In the genomic region with DNA sequence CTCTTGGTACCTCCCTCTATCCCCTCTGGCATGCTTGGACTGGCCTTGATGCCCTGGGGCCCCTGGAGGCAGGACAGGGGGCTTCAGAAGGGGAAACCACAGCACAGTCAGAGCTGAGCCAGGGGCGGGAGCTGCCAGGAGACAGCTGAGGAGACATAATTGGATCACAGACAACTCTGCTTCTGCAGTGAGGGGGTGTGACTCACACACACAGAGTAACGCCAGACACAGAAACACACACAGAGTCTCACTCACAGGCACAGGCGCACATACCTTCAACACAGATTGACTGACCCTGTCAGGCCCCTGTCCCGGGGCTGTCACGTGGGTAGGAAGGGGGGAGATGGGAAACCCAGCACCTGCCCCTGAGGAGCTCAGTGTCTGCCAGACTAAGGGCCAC, we compare ENCODE assay signal across 9 cellular contexts. TPM values are rescaled to one million over a fixed set of nuclear protein-coding genes. Genes with fewer than 3 reads are reported as not detected.
DNase-seq lines count a peak whose midpoint lies in the region; ATAC-seq and TF ChIP-seq lines count a peak whose summit lies in the region.
"Had no signal": no experiment of that assay in that cellular context is flagged by ENCODE, and none has a peak within 500 bp of the region (broad histone marks: within the 10 kb centered on the region; RNA-seq: fewer than 3 reads in every experiment).

No MANE protein-coding gene starts in this region.

- H3K4me3 ChIP-seq in AG10803 (ENCODE audit: low read length) (no peak overlapping the region), endodermal cell (ENCODE audit: low read length) (no peak overlapping the region)

- ATAC-seq in stimulated activated naive B cell treated with anti-CD40 and anti-IgM and Interleukin-4, amounts not matched to agents 10 μg/mL and 1 μg/mL and 100 μg/mL, for 72 hours (replicated peaks): no peak
- no peak for ATAC-seq in GM18502 (IDR thresholded peaks at IDR 0.05; ENCODE audit: poor library complexity, unreplicated experiment)

- H3K27me3 Mint-ChIP-seq in endodermal cell (ENCODE audit: insufficient read depth) (no peaks in the 10 kb centered on the region), nephron (ENCODE audit: low read depth) (peaks cover 5% of the 10 kb centered on the region)
- H3K27me3 Mint-ChIP-seq in stimulated activated naive B cell treated with anti-CD40 and anti-IgM and Interleukin-4, amounts not matched to agents 10 μg/mL and 1 μg/mL and 100 μg/mL, for 72 hours: no peaks in the 10 kb centered on the region

- no peak overlapping the region for H3K9ac ChIP-seq in endodermal cell (ENCODE audit: extremely low read depth, low read length, poor library complexity, severe bottlenecking)

- H3K27me3 ChIP-seq in endodermal cell (ENCODE audit: control insufficient read depth, insufficient read depth, low read length, poor library complexity, severe bottlenecking): no peaks in the 10 kb centered on the region

- H3K36me3 ChIP-seq in endodermal cell (ENCODE audit: control insufficient read depth, insufficient read depth, low read length): no peaks in the 10 kb centered on the region

- no peak overlapping the region for H3K4me3 Mint-ChIP-seq in endodermal cell
- H3K4me3 Mint-ChIP-seq in nephron: peak overlapping the region in 2 of 3 experiments; percentile 4 to 59
- H3K4me3 Mint-ChIP-seq in stimulated activated naive B cell treated with anti-CD40 and anti-IgM and Interleukin-4, amounts not matched to agents 10 μg/mL and 1 μg/mL and 100 μg/mL, for 72 hours: no peak overlapping the region

- DNase-seq in AG10803 (ENCODE audit: low read depth) (peak; percentile 86), NCI-H2227 treated with DMSO at 0.1 percent for 48 hours (lab: John Stamatoyannopoulos, UW) (peak; percentile 38), endodermal cell (no peak), NK-92 (lab: John Stamatoyannopoulos, UW; ENCODE audit: unreplicated experiment) (no peak), 8988T (no peak)
- no peak for DNase-seq in stimulated activated naive B cell treated with anti-CD40 and anti-IgM and Interleukin-4, amounts not matched to agents 10 μg/mL and 1 μg/mL and 100 μg/mL, for 72 hours
- DNase-seq: GDM1 had no signal

- H3K36me3 Mint-ChIP-seq in endodermal cell (ENCODE audit: low read depth) (peaks cover 11% of the 10 kb centered on the region), nephron (ENCODE audit: low read depth) (no peaks in the 10 kb centered on the region)
- peaks cover 2 to 12% of the 10 kb centered on the region in 2 donors for H3K36me3 Mint-ChIP-seq in stimulated activated naive B cell treated with anti-CD40 and anti-IgM and Interleukin-4, amounts not matched to agents 10 μg/mL and 1 μg/mL and 100 μg/mL, for 72 hours

- no peaks in the 10 kb centered on the region for H3K9me3 ChIP-seq in endodermal cell (ENCODE audit: control insufficient read depth, low read length)

- peaks cover 2% of the 10 kb centered on the region for H3K4me1 Mint-ChIP-seq in endodermal cell
- H3K4me1 Mint-ChIP-seq in nephron: peaks cover 59% of the 10 kb centered on the region
- H3K4me1 Mint-ChIP-seq in stimulated activated naive B cell treated with anti-CD40 and anti-IgM and Interleukin-4, amounts not matched to agents 10 μg/mL and 1 μg/mL and 100 μg/mL, for 72 hours: peaks cover 10 to 12% of the 10 kb centered on the region in 2 donors

- TF ChIP-seq CTCF in AG10803 (conservative IDR thresholded peaks at IDR 0.05; ENCODE audit: low read length) (no peak), endodermal cell (conservative IDR thresholded peaks at IDR 0.05) (no peak), nephron (IDR thresholded peaks at IDR 0.05; ENCODE audit: unreplicated experiment in 3 of 3) (no peak)

- H3K4me1 ChIP-seq in endodermal cell (ENCODE audit: control insufficient read depth, insufficient read depth, low read length): no peaks in the 10 kb centered on the region

- no peak overlapping the region for H3K27ac Mint-ChIP-seq in endodermal cell
- H3K27ac Mint-ChIP-seq in nephron: peak overlapping the region; percentile 76 to 97 (median 93)
- no peak overlapping the region for H3K27ac Mint-ChIP-seq in stimulated activated naive B cell treated with anti-CD40 and anti-IgM and Interleukin-4, amounts not matched to agents 10 μg/mL and 1 μg/mL and 100 μg/mL, for 72 hours

- H3K27ac ChIP-seq in endodermal cell (ENCODE audit: low read depth, low read length): peak overlapping the region; percentile 1

- 75 to 100% methylated on average over 1 to 5 of the region's 5 CpGs for WGBS in endodermal cell (ENCODE audit: insufficient coverage in 1 of 2, insufficient read length in 1 of 2), 2 experiments

- H3K9me3 Mint-ChIP-seq in endodermal cell: no peaks in the 10 kb centered on the region
- H3K9me3 Mint-ChIP-seq in nephron: no peaks in the 10 kb centered on the region
- H3K9me3 Mint-ChIP-seq in stimulated activated naive B cell treated with anti-CD40 and anti-IgM and Interleukin-4, amounts not matched to agents 10 μg/mL and 1 μg/mL and 100 μg/mL, for 72 hours: no peaks in the 10 kb centered on the region

RNA-seq across cellular contexts. Expression of a gene that starts 20.6 kb away (rescaled TPM):
- 10 to 100 TPM; 32.2 to 33.3 TPM for total RNA-seq in endodermal cell
- polyA plus RNA-seq in endodermal cell (2013, experiment 1 of 2): 23.2 TPM
- polyA plus RNA-seq in endodermal cell (2013, experiment 2 of 2): 21.0 TPM

RNA-seq across cellular contexts. Expression of a gene that starts 21.1 kb away (rescaled TPM):
- total RNA-seq in endodermal cell: 10 to 100 TPM; 74.4 to 88.3 TPM
- polyA plus RNA-seq in endodermal cell (2013, experiment 1 of 2): 33.5 TPM
- 27.9 TPM for polyA plus RNA-seq in endodermal cell (2013, experiment 2 of 2)

RNA-seq across cellular contexts. Expression of a gene that starts 40.9 kb away (rescaled TPM):
- total RNA-seq in endodermal cell: 10 to 100 TPM; 32.2 to 34.2 TPM
- 21.4 TPM for polyA plus RNA-seq in endodermal cell (2013, experiment 1 of 2)
- polyA plus RNA-seq in endodermal cell (2013, experiment 2 of 2): 15.2 TPM

Comparison
In these comparisons a context has a peak if more than half of its experiments do, and no peak if none do; other contexts are left out.
1. DNase-seq: peak in AG10803 (single experiment) and NCI-H2227 treated with DMSO at 0.1 percent for 48 hours (single experiment); none in endodermal cell (single experiment), NK-92 (single experiment), stimulated activated naive B cell treated with anti-CD40 and anti-IgM and Interleukin-4, amounts not matched to agents 10 μg/mL and 1 μg/mL and 100 μg/mL, for 72 hours (single experiment) and 8988T (single experiment).
2. H3K27ac Mint-ChIP-seq: peak in nephron (3 of 3); none in endodermal cell (single experiment) and stimulated activated naive B cell treated with anti-CD40 and anti-IgM and Interleukin-4, amounts not matched to agents 10 μg/mL and 1 μg/mL and 100 μg/mL, for 72 hours (single experiment).
3. H3K4me3 Mint-ChIP-seq: peak in nephron (2 of 3); none in endodermal cell (single experiment) and stimulated activated naive B cell treated with anti-CD40 and anti-IgM and Interleukin-4, amounts not matched to agents 10 μg/mL and 1 μg/mL and 100 μg/mL, for 72 hours (0 of 2).